ENCODE assay signal across 8 cellular contexts in the genomic region with DNA sequence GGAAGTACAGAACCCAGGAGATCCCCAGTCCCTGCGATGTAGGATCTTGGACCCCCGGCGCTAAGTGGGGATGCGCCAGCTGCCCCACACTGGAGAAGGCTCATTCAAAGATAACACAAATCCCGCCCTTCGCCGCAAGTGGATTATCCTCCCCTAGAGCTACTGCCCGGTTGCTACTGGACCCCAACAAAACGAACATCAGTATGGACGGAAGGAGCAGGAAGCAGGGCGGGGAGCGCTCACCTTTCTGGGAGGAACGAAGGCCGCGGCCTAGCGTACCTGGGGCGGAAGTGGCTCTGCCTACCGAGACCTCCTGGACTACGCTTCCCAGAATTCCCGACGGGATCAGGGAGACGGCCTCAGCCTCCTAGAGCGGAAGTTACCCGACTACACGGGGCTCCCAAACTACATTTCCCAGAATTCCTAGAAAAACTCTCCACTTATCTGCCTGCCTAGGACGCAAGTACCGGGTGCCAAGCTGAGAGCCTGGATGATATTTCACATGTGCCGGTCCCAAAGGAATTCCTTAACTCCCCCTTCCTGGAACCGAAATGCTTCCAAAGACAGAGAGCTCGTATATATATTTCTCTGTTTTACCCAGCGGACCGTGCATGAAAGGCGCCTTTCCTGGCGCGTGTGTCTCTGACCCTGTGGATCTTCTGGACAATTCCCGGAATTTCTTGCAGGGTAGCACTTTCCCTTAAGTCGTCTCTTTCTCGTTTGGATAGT. TPM values are rescaled to one million over a fixed set of nuclear protein-coding genes. Genes with fewer than 3 reads are reported as not detected.
A peak's percentile ranks its signal among the peaks of the same experiment; 100 is the strongest.
DNase-seq lines count a peak whose midpoint lies in the region; ATAC-seq lines count a peak whose summit lies in the region.

Gene ZNF112 (minus strand): TSS at position 298 of the 729 bp plus-strand sequence. CDS start 16,141 bp downstream, outside the sequence.

- intact Hi-C loops in cardiac septum (cut with DNase I), result loop anchor here (2.0 to 5.0 kb wide), 3 partner anchors 46 to 150 kb away; partner anchors contain the start of genes ZNF235 and ZNF285

- H2BK120ac ChIP-seq in neuronal stem cell (ENCODE audit: low read depth, low read length), result no peak within 1 kb of the TSS

- H3K27ac ChIP-seq in neuronal stem cell (replicated peaks; ENCODE audit: low read length), result no peak within 1 kb of the TSS

- no peak within 1 kb of the TSS for H2AK5ac ChIP-seq in neuronal stem cell (ENCODE audit: low read depth, low read length)

- no peak within 1 kb of the TSS for H4K8ac ChIP-seq in neuronal stem cell (ENCODE audit: low read depth, low read length)

- peak within 1 kb of the TSS; percentile 20 for H3K18ac ChIP-seq in neuronal stem cell (ENCODE audit: low read length)

- peak within 1 kb of the TSS; percentile 54 for H3K4me2 ChIP-seq in neuronal stem cell (ENCODE audit: insufficient read depth, low read length, poor library complexity, severe bottlenecking)

- no peak within 1 kb of the TSS for H2BK5ac ChIP-seq in neuronal stem cell (ENCODE audit: low read length)

- no peak within 1 kb of the TSS for H2BK12ac ChIP-seq in neuronal stem cell (ENCODE audit: low read length)

- no peak within 1 kb of the TSS for H2BK15ac ChIP-seq in neuronal stem cell (ENCODE audit: low read length)

- no peak within 1 kb of the TSS for H3K4ac ChIP-seq in neuronal stem cell (ENCODE audit: low read length)

- H3K4me3 ChIP-seq in neuronal stem cell (ENCODE audit: low read length in 2 of 2), result peak within 1 kb of the TSS; percentile 85 to 99

- peaks cover 2 to 3% of the 10 kb centered on the region in 2 donors for H3K4me1 ChIP-seq in neuronal stem cell (ENCODE audit: control insufficient read depth in 2 of 2, insufficient read depth in 1 of 2, low read depth in 1 of 2, low read length in 2 of 2)

- peak; percentile 6 for DNase-seq in activated gamma-delta T cell treated with Interleukin-2 at 50 U/mL for 16 hours
- no peak for DNase-seq in activated gamma-delta T cell (lab: John Stamatoyannopoulos, UW)
- peak; percentile 95 for DNase-seq in NCI-H226
- DNase-seq in amniotic stem cell (lab: John Stamatoyannopoulos, UW), result peak; percentile 85
- peak; percentile 90 for DNase-seq in cardiac septum (ENCODE audit: low spot score)
- peak; percentile 78 for DNase-seq in neuronal stem cell (ENCODE audit: low spot score)

- H3K23ac ChIP-seq in neuronal stem cell (ENCODE audit: low read depth, low read length, poor library complexity), result no peak within 1 kb of the TSS

- no peaks in the 10 kb centered on the region for H3K36me3 ChIP-seq in neuronal stem cell (replicated peaks in 1 of 2; ENCODE audit: control insufficient read depth in 2 of 2, insufficient read depth in 2 of 2, low read length in 2 of 2)

- peak within 1 kb of the TSS; percentile 82 for H3K9ac ChIP-seq in neuronal stem cell (ENCODE audit: low read depth, low read length, poor library complexity)

- WGBS in neuronal stem cell (ENCODE audit: extremely low coverage in 2 of 2, insufficient read length in 2 of 2, insufficient replicate concordance in 1 of 2), 2 donors, result no CpG with 5 or more reads among the region's 38 CpGs

- no peak within 1 kb of the TSS for H3K14ac ChIP-seq in neuronal stem cell (ENCODE audit: low read length)

- no peak within 1 kb of the TSS for H4K91ac ChIP-seq in neuronal stem cell (ENCODE audit: low read depth, low read length, poor library complexity)

- no peaks in the 10 kb centered on the region for H3K27me3 ChIP-seq in neuronal stem cell (ENCODE audit: control insufficient read depth in 3 of 3, insufficient read depth in 3 of 3, low read depth in 1 of 3, low read length in 3 of 3)

- peak within 1 kb of the TSS; percentile 87 for H2AFZ ChIP-seq in neuronal stem cell (ENCODE audit: low read length)

- peaks cover 1 to 17% of the 10 kb centered on the region in 2 donors for H3K9me3 ChIP-seq in neuronal stem cell (replicated peaks in 1 of 2; ENCODE audit: control insufficient read depth in 2 of 2, insufficient read depth in 1 of 2, low read depth in 1 of 2, low read length in 2 of 2)

- H3K79me1 ChIP-seq in neuronal stem cell (ENCODE audit: low read depth, low read length), result peaks cover 3% of the 10 kb centered on the region

- ATAC-seq in HG03432 (IDR thresholded peaks at IDR 0.05; ENCODE audit: unreplicated experiment) (no peak), HG02840 (IDR thresholded peaks at IDR 0.05; ENCODE audit: low FRiP score, unreplicated experiment) (no peak)

RNA-seq across cellular contexts. Expression of gene ZNF112, which starts in this region (rescaled TPM):
- total RNA-seq in cardiac septum, result 3.8 TPM
- 2.0 TPM for polyA plus RNA-seq in neuronal stem cell (2013, experiment 1 of 2)
- polyA plus RNA-seq in neuronal stem cell (2013, experiment 2 of 2), result 2.0 TPM
